ENCODE assay signal across 23 cellular contexts in the genomic region with DNA sequence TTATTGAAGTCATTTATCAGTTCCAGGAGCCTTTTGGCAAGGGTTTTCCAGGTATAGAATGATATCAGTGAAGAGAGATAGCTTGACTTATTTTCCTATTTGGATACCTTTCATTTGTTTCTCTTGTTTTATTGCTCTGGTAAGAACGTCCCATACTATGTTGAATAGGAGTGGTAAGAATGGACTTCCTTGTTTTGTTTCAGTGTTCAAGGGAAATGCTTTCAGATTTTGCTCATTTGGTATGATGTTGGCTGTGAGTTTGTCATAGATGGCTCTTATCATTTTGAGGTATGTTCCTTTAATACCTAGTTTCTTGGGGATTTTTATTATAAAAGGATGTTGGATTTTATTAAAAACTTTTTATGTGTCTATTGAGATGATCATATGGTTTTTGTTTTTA.
"Had no signal": no experiment of that assay in that cellular context is flagged by ENCODE, and none has a peak within 500 bp of the region (broad histone marks: within the 10 kb centered on the region; RNA-seq: fewer than 3 reads in every experiment).

No MANE protein-coding gene starts in this region.

- ATAC-seq: left lobe of liver; lower lobe of right lung; naive thymus-derived CD4-positive, alpha-beta T cell; natural killer cell treated with Interleukin-12 subunit alpha and Interleukin-12 subunit beta and Interleukin-15 and Interleukin-18, amount 100 ng/mL, for 72 hours; sciatic nerve; stimulated activated naive B cell treated with anti-CD40 and anti-IgM and Interleukin-4, amounts not matched to agents 10 μg/mL and 1 μg/mL and 100 μg/mL, for 72 hours; upper lobe of right lung had no signal

- H3K4me3 ChIP-seq: heart right ventricle, hepatocyte, lower lobe of right lung, ovary, right atrium auricular region, skin epidermis, suprapubic skin, thoracic aorta, tibial artery, upper lobe of right lung had no signal

- H3K4me1 ChIP-seq: heart right ventricle, lower lobe of right lung, right atrium auricular region, suprapubic skin, tibial artery, upper lobe of right lung had no signal

- FAIRE-seq: urothelium cell line had no signal

- H3K79me2 ChIP-seq: hepatocyte had no signal

- H3K27ac ChIP-seq: hepatocyte, lower lobe of right lung, ovary, right atrium auricular region, skin epidermis, suprapubic skin, thoracic aorta, tibial artery, upper lobe of right lung had no signal

- H2AFZ ChIP-seq: hepatocyte had no signal

- H3K36me3 ChIP-seq: heart right ventricle, lower lobe of right lung, ovary, right atrium auricular region, suprapubic skin, thoracic aorta, tibial artery, upper lobe of right lung had no signal

- H3K27me3 ChIP-seq: heart right ventricle, hepatocyte, ovary, right atrium auricular region, suprapubic skin, tibial artery, upper lobe of right lung had no signal

- H3K4me2 ChIP-seq: hepatocyte had no signal

- DNase-seq: heart right ventricle; islet precursor cell; lower lobe of right lung; mesendoderm; naive thymus-derived CD4-positive, alpha-beta T cell; ovary; stimulated activated CD4-positive, alpha-beta T cell treated with anti-CD3 and anti-CD28 coated beads, Interleukin-12 subunit alpha, Interleukin-12 subunit beta, amount 100 ng/mL, for 4 hours; stimulated activated CD4-positive, alpha-beta T cell treated with anti-CD3 and anti-CD28 coated beads, Interleukin-15, amount 100 ng/mL, for 24 hours; stimulated activated CD4-positive, alpha-beta T cell treated with anti-CD3 and anti-CD28 coated beads, Interleukin-2, amount 100 ng/mL, for 24 hours; stimulated activated CD4-positive, alpha-beta T cell treated with anti-CD3 and anti-CD28 coated beads, Interleukin-4, amount 100 ng/mL, for 1 hour; stimulated activated naive B cell treated with anti-CD40 and anti-IgM and Interleukin-4, amounts not matched to agents 10 μg/mL and 1 μg/mL and 100 μg/mL, for 72 hours; tibial artery; trophoblast cell; upper lobe of right lung had no signal

- H3K9me3 ChIP-seq: ovary, suprapubic skin, upper lobe of right lung had no signal
